ENCODE assay signal across 19 cellular contexts in the genomic region with DNA sequence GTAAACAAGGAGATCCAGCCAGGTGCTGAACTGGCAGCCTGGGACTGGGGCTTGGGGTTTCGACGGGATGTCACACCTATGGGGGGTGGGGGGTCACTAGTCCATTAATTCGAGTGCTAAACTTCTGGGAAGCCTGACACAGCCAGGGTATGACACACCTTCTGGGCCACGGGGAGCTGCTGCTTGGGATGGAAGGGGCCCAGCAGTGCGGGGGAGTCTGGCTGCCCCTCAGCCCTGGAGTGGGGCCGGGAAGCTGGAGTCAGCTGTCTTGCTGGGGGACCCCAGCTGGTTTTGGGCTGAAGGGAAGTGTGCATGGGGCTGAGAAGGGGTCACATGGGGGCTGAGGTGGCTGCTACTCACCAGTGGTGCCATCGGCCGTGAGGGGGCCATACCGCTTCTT. TPM values are rescaled to one million over a fixed set of nuclear protein-coding genes. Genes with fewer than 3 reads are reported as not detected.
DNase-seq lines count a peak whose midpoint lies in the region; ATAC-seq and TF ChIP-seq lines count a peak whose summit lies in the region.
"Had no signal": no experiment of that assay in that cellular context is flagged by ENCODE, and none has a peak within 500 bp of the region (broad histone marks: within the 10 kb centered on the region; RNA-seq: fewer than 3 reads in every experiment).

No MANE protein-coding gene starts in this region.

- peak overlapping the region; percentile 30; the same call in 1 of the 2 replicates for H3K4me3 Mint-ChIP-seq in HFFc6
- no peak overlapping the region for H3K4me3 Mint-ChIP-seq in nephron
- H3K4me3 Mint-ChIP-seq: activated B cell treated with CpG ODN at 0.5 μM for 24 hours; CD4-positive, alpha-beta memory T cell; IgD-negative memory B cell; T-helper 17 cell had no signal

- H3K36me3 ChIP-seq in esophagus (ENCODE audit: control insufficient read depth in 2 of 2, insufficient read depth in 2 of 2, low read length in 1 of 2) (peaks cover 0 to 3% of the 10 kb centered on the region in 2 donors), subcutaneous abdominal adipose tissue (ENCODE audit: control insufficient read depth in 5 of 5, insufficient read depth in 5 of 5, low read length in 5 of 5) (peaks cover 0 to 67% (median 30%) of the 10 kb centered on the region in 5 donors)
- H3K36me3 ChIP-seq: right lobe of liver had no signal

- H3K27ac Mint-ChIP-seq in HFFc6 (peak overlapping the region; percentile 86), nephron (peak overlapping the region in 2 of 3 experiments; percentile 42 to 79)
- H3K27ac Mint-ChIP-seq: activated B cell treated with CpG ODN at 0.5 μM for 24 hours, IgD-negative memory B cell, T-helper 17 cell had no signal

- 68 to 75% methylated on average over 9 of the region's 9 CpGs for WGBS in esophagus, 2 donors

- no peak overlapping the region for H3K9ac ChIP-seq in subcutaneous abdominal adipose tissue (ENCODE audit: low read length in 5 of 5)

- H3K4me3 ChIP-seq in esophagus (ENCODE audit: low read depth in 1 of 2, low read length in 2 of 2): no peak overlapping the region
- H3K4me3 ChIP-seq in subcutaneous abdominal adipose tissue (ENCODE audit: low read depth in 1 of 5, low read length in 5 of 5): no peak overlapping the region
- H3K4me3 ChIP-seq: right lobe of liver had no signal

- no peaks in the 10 kb centered on the region for H3K9me3 Mint-ChIP-seq in HFFc6
- no peaks in the 10 kb centered on the region for H3K9me3 Mint-ChIP-seq in nephron
- H3K9me3 Mint-ChIP-seq: activated B cell treated with CpG ODN at 0.5 μM for 24 hours had no signal

- DNase-seq in HFFc6 (no peak), NCI-H2107 (lab: John Stamatoyannopoulos, UW) (no peak), NCI-H524 treated with DMSO at 0.1 percent for 48 hours (lab: John Stamatoyannopoulos, UW) (no peak), kidney glomerular epithelial cell (lab: John Stamatoyannopoulos, UW) (no peak)
- DNase-seq: activated B cell treated with CpG ODN at 0.5 μM for 24 hours; activated effector memory CD4-positive, alpha-beta T cell treated with Interleukin-2 at 50 U/mL for 16 hours; CD4-positive, alpha-beta memory T cell; DMS79 treated with DMSO at 0.1 percent for 48 hours; NCI-H2081 treated with DMSO at 0.1 percent for 48 hours; NCI-H774; right lobe of liver; stimulated activated CD4-positive, alpha-beta T cell treated with anti-CD3 and anti-CD28 coated beads, Interleukin-4, amount 100 ng/mL, for 24 hours; T-helper 17 cell had no signal

- H3K27ac ChIP-seq in esophagus (ENCODE audit: low read depth in 2 of 2, low read length in 1 of 2) (peak overlapping the region; percentile 2 to 28), subcutaneous abdominal adipose tissue (ENCODE audit: low read depth, low read length) (peak overlapping the region; percentile 57)
- H3K27ac ChIP-seq: right lobe of liver had no signal

- TF ChIP-seq CTCF in HFFc6 (IDR thresholded peaks at IDR 0.05): no peak
- no peak for TF ChIP-seq CTCF in nephron (IDR thresholded peaks at IDR 0.05; ENCODE audit: unreplicated experiment in 3 of 3)

- H3K36me3 Mint-ChIP-seq in HFFc6 (ENCODE audit: low read depth): no peaks in the 10 kb centered on the region
- H3K36me3 Mint-ChIP-seq in nephron (ENCODE audit: low read depth): no peaks in the 10 kb centered on the region
- H3K36me3 Mint-ChIP-seq: CD4-positive, alpha-beta memory T cell had no signal

- H3K9me3 ChIP-seq in esophagus (ENCODE audit: control insufficient read depth in 2 of 2, insufficient read depth in 1 of 2, low read depth in 1 of 2, low read length in 1 of 2): no peaks in the 10 kb centered on the region
- H3K9me3 ChIP-seq in subcutaneous abdominal adipose tissue (ENCODE audit: control insufficient read depth in 5 of 5, low read length in 5 of 5): no peaks in the 10 kb centered on the region
- H3K9me3 ChIP-seq: right lobe of liver had no signal

- H3K27me3 ChIP-seq in esophagus (ENCODE audit: control insufficient read depth in 1 of 2, insufficient read depth in 2 of 2, low read length in 2 of 2) (no peaks in the 10 kb centered on the region), subcutaneous abdominal adipose tissue (ENCODE audit: control insufficient read depth in 5 of 5, insufficient read depth in 4 of 5, low read length in 5 of 5) (peaks cover 0 to 27% (median 17%) of the 10 kb centered on the region in 5 donors)
- H3K27me3 ChIP-seq: right lobe of liver had no signal

- peaks cover 6% of the 10 kb centered on the region; the same call in 1 of the 2 replicates for H3K27me3 Mint-ChIP-seq in HFFc6 (ENCODE audit: insufficient read depth)
- H3K27me3 Mint-ChIP-seq in nephron (ENCODE audit: low read depth): peaks cover 22% of the 10 kb centered on the region

- H3K4me1 ChIP-seq in esophagus (ENCODE audit: control insufficient read depth in 2 of 2, insufficient read depth in 2 of 2, low read length in 1 of 2) (peaks cover 0 to 18% of the 10 kb centered on the region in 2 donors), subcutaneous abdominal adipose tissue (ENCODE audit: control insufficient read depth in 5 of 5, insufficient read depth in 5 of 5, low read length in 5 of 5) (peaks cover 2 to 34% (median 21%) of the 10 kb centered on the region in 5 donors)
- H3K4me1 ChIP-seq: right lobe of liver had no signal

- H3K4me1 Mint-ChIP-seq in HFFc6 (ENCODE audit: low read depth) (peaks cover 82% of the 10 kb centered on the region), nephron (peaks cover 51% of the 10 kb centered on the region)

- ATAC-seq in GM21447 (IDR thresholded peaks at IDR 0.05; ENCODE audit: unreplicated experiment): no peak
- ATAC-seq: T-helper 17 cell had no signal

RNA-seq across cellular contexts. Expression of gene TNXB, which starts 27.5 kb away (rescaled TPM):
- total RNA-seq in HFFc6 (2021; fragmentation: NEBNext Ultra II Directional; extraction: Animal tissue kit (Norgen Biotek cat#: 25700)): 1 to 10 TPM in 1 of 6 experiments, under 1 TPM in 5; 0.28 to 1.4 (median 0.83) TPM
- polyA plus RNA-seq in esophagus: 10 to 100 TPM; 14.8 to 15.5 TPM

RNA-seq across cellular contexts. Expression of gene CYP21A2, which starts 43.5 kb away (rescaled TPM):
- total RNA-seq in HFFc6 (2021; fragmentation: NEBNext Ultra II Directional; extraction: Animal tissue kit (Norgen Biotek cat#: 25700)): under 1 TPM in 1 of 6 experiments, not detected in 5; 0.17 TPM
- under 1 TPM; 0.43 to 0.47 TPM for polyA plus RNA-seq in esophagus
- total RNA-seq: activated B cell treated with CpG ODN at 0.5 μM for 24 hours, lung microvascular endothelial cell had no signal
- polyA plus RNA-seq: CD4-positive, alpha-beta memory T cell; IgD-negative memory B cell had no signal

RNA-seq across cellular contexts. Expression of gene ATF6B, which starts 46.4 kb away (rescaled TPM):
- 10 to 100 TPM; 80.0 to 96.2 (median 88.7) TPM for total RNA-seq in HFFc6 (2021; fragmentation: NEBNext Ultra II Directional; extraction: Animal tissue kit (Norgen Biotek cat#: 25700))
- 10 to 100 TPM; 47.5 to 60.2 TPM for polyA plus RNA-seq in esophagus

RNA-seq across cellular contexts. Expression of gene FKBPL, which starts 48.4 kb away (rescaled TPM):
- total RNA-seq in HFFc6 (2021; fragmentation: NEBNext Ultra II Directional; extraction: Animal tissue kit (Norgen Biotek cat#: 25700)): 1 to 10 TPM; 4.3 to 6.0 (median 4.9) TPM
- 10 to 100 TPM in 1 of 2 donors, 1 to 10 TPM in 1; 8.1 to 13.7 TPM for polyA plus RNA-seq in esophagus
